8 cellular contexts compared by ENCODE assay signal in the genomic region with DNA sequence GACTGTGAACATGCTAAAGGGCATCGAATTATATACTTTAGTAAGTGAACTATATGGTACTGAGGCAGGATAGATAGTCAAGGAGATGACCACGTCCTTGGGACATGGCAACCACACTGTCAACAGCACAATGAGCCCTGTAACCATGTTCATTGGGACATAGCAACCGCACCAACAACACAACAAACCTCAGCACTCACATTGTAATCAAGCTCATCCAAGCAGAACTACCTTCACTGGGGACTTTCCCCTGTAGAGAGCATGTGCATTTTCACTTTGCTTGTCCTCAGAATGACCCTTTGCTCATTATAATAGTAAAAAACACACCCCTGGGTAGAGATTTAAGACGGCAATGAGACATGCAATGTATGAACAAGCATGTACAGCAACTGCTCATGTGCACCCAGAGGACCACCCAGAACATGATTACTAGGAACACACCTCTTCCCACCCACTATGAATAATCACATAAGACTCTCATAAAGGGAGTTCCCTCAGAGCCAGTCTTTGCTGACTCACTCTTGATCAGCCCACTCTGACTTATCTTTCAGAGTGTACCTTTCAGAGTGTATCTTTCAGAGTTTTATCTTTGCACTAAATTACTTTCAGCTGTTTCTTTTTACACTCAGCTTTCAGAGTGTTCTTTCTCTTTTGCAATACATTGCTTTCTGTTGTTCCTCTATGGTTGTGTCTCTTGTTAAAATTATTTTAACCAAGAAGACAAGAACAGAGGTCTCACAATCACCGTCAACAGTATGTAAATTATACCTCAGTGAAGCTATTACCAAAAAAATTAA. TPM values are rescaled to one million over a fixed set of nuclear protein-coding genes. Genes with fewer than 3 reads are reported as not detected.
DNase-seq lines count a peak whose midpoint lies in the region; ATAC-seq and TF ChIP-seq lines count a peak whose summit lies in the region.

No MANE protein-coding gene starts in this region.

- H3K4me3 ChIP-seq in epithelial cell of proximal tubule (ENCODE audit: low read depth, low read length), result no peak overlapping the region

- DNase-seq in GM13977 (ENCODE audit: low spot score) (peak; percentile 62), NCI-H1436 (lab: John Stamatoyannopoulos, UW) (peak; percentile 55), epithelial cell of proximal tubule (ENCODE audit: low read depth) (peak; percentile 99), omental fat pad (ENCODE audit: low spot score) (no peak), posterior cingulate gyrus (no peak), NCI-H1105 (lab: John Stamatoyannopoulos, UW) (no peak)
- DNase-seq in activated CD4-positive, alpha-beta T cell treated with anti-CD3 and anti-CD28 coated beads for 48 hours, result peak; percentile 66

- ATAC-seq in HG02588 (IDR thresholded peaks at IDR 0.05; ENCODE audit: unreplicated experiment) (peak; percentile 78), omental fat pad (ENCODE audit: low FRiP score) (peak; percentile 96)

- TF ChIP-seq CTCF in GM13977 (IDR thresholded peaks at IDR 0.05; ENCODE audit: extremely low read depth, insufficient read depth, missing control alignments) (no peak), epithelial cell of proximal tubule (conservative IDR thresholded peaks at IDR 0.05; ENCODE audit: low read depth, low read length) (no peak), omental fat pad (IDR thresholded peaks at IDR 0.05) (no peak)

- in situ Hi-C loops in GM13977 (cut with MboI; ENCODE audit: low pct_unique_long_range_greater_than_20kb, low sequenced_read_pairs, unreplicated experiment), result no loop called here

- intact Hi-C loops in posterior cingulate gyrus (cut with DNase I), result no loop called here

RNA-seq across cellular contexts. Expression of a gene that starts 4.1 kb away (rescaled TPM):
- total RNA-seq in epithelial cell of proximal tubule (0.29 TPM in 1 of 2 replicates, not detected in the other), omental fat pad (under 1 TPM in 1 of 4 donors, not detected in 3; 0.65 TPM)

RNA-seq across cellular contexts. Expression of a gene that starts 30.6 kb away (rescaled TPM):
- total RNA-seq in epithelial cell of proximal tubule (31.7 and 32.7 TPM in 2 replicates), omental fat pad (10 to 100 TPM; 26.3 to 91.2 (median 32.6) TPM)

RNA-seq across cellular contexts. Expression of a gene that starts 47.0 kb away (rescaled TPM):
- total RNA-seq in epithelial cell of proximal tubule, result 68.2 and 95.4 TPM in 2 replicates
- 100 to 1,000 TPM; 125 to 616 (median 260) TPM for total RNA-seq in omental fat pad

Comparison
In these comparisons a context has a peak if more than half of its experiments do, and no peak if none do; other contexts are left out.
1. DNase-seq: peak in GM13977 (single experiment), NCI-H1436 (single experiment), activated CD4-positive, alpha-beta T cell treated with anti-CD3 and anti-CD28 coated beads for 48 hours (single experiment) and epithelial cell of proximal tubule (single experiment); none in omental fat pad (single experiment), posterior cingulate gyrus (0 of 10) and NCI-H1105 (single experiment).